20 cellular contexts compared by ENCODE assay signal in the genomic region with DNA sequence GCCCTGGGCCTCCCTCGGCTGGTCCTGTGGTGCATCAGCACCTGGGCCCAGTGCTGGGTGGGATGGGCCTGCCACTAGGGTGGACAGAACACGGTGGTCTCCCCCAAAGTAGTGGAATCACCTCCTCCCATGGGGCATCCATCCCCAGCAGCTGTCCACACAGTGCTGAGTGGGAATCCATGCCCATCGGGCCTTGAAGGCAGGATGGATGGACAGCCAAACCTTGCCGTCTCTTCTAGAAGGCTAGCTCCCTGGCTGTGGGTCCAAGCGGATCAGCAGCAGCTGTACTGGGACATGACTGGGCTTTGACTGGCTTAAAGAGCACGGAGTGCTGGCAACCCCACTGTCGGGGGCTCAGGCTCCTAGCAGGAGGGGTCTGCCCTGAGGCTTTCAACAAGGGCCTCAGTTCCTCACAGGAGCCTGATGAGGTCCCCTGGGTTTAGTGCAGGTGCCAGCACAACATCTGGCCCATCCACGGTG.
A peak's percentile ranks its signal among the peaks of the same experiment; 100 is the strongest.
DNase-seq lines count a peak whose midpoint lies in the region; ATAC-seq and TF ChIP-seq lines count a peak whose summit lies in the region.
"Had no signal": no experiment of that assay in that cellular context is flagged by ENCODE, and none has a peak within 500 bp of the region (broad histone marks: within the 10 kb centered on the region; RNA-seq: fewer than 3 reads in every experiment).

No MANE protein-coding gene starts in this region.

- dilution Hi-C loops in mammary epithelial cell (cut with HindIII; ENCODE audit: low sequenced_read_pairs): no loop called here

- H3K4me2 ChIP-seq in mammary epithelial cell (ENCODE audit: insufficient read depth, low read depth, low read length): no peak overlapping the region

- H3K79me2 ChIP-seq in mammary epithelial cell (ENCODE audit: insufficient read depth, low read length): no peaks in the 10 kb centered on the region

- H3K27me3 ChIP-seq in right lobe of liver (no peaks in the 10 kb centered on the region), mammary epithelial cell (ENCODE audit: insufficient read depth, low read length) (no peaks in the 10 kb centered on the region)
- H3K27me3 ChIP-seq: BLaER1 treated with 17β-estradiol and CSF1 and Interleukin-3, amounts not matched to agents 10 nM and 100 nM; SJSA1 had no signal

- DNase-seq in chondrocyte (ENCODE audit: low spot score) (peak; percentile 62), right lobe of liver (peak in 2 of 3 donors; percentile 9 to 29), sciatic nerve (ENCODE audit: low spot score) (no peak), progenitor cell of endocrine pancreas (ENCODE audit: low spot score, unreplicated experiment) (no peak), mammary epithelial cell (no peak), DMS79 (lab: John Stamatoyannopoulos, UW) (no peak), UCSD-AML1 (lab: John Stamatoyannopoulos, UW; ENCODE audit: unreplicated experiment) (no peak)
- DNase-seq: CD8-positive, alpha-beta T cell; DMS79 treated with DMSO at 0.1 percent for 48 hours; NCI-H1105 treated with DMSO at 0.1 percent for 48 hours; NCI-H1930; NCI-H2107; NCI-H524 treated with DMSO at 0.1 percent for 48 hours; Right ventricle myocardium superior; RPMI8226 had no signal

- H3K27ac Mint-ChIP-seq in chondrocyte (ENCODE audit: unreplicated experiment) (no peak overlapping the region), progenitor cell of endocrine pancreas (no peak overlapping the region)
- H3K27ac Mint-ChIP-seq: CD8-positive, alpha-beta T cell; H9 had no signal

- peaks cover 15% of the 10 kb centered on the region for H3K4me1 Mint-ChIP-seq in chondrocyte (ENCODE audit: low read depth)
- peaks cover 35% of the 10 kb centered on the region for H3K4me1 Mint-ChIP-seq in progenitor cell of endocrine pancreas (ENCODE audit: low read depth)

- TF ChIP-seq CTCF in C4-2B (conservative IDR thresholded peaks at IDR 0.05) (no peak), chondrocyte (IDR thresholded peaks at IDR 0.05) (no peak), right lobe of liver (IDR thresholded peaks at IDR 0.05) (no peak), progenitor cell of endocrine pancreas (IDR thresholded peaks at IDR 0.05; ENCODE audit: unreplicated experiment) (no peak), mammary epithelial cell (conservative IDR thresholded peaks at IDR 0.05 in 1 of 2, IDR thresholded peaks at IDR 0.05 in 1 of 2; ENCODE audit: extremely low read depth in 1 of 2, insufficient read depth in 1 of 2, low read depth in 1 of 2, low read length in 2 of 2) (no peak)

- TF ChIP-seq POLR2A in right lobe of liver (IDR thresholded peaks at IDR 0.05): no peak

- H3K27ac ChIP-seq in C4-2B (peak overlapping the region; percentile 57), right lobe of liver (no peak overlapping the region), mammary epithelial cell (ENCODE audit: insufficient read depth, low read depth, low read length) (no peak overlapping the region)
- H3K27ac ChIP-seq: BLaER1 treated with 17β-estradiol and CSF1 and Interleukin-3, amounts not matched to agents 10 nM and 100 nM; GM23248; SJSA1 had no signal

- ATAC-seq in right lobe of liver (peak in 1 of 4 donors; percentile 12), sciatic nerve (peak; percentile 10)
- ATAC-seq: CD8-positive, alpha-beta T cell had no signal

- in situ Hi-C loops in mammary epithelial cell (cut with MboI; ENCODE audit: low sequenced_read_pairs in 2 of 2): no loop called here

- no peak overlapping the region for H3K4me3 Mint-ChIP-seq in chondrocyte (ENCODE audit: unreplicated experiment)
- no peak overlapping the region for H3K4me3 Mint-ChIP-seq in progenitor cell of endocrine pancreas (ENCODE audit: low read depth)
- H3K4me3 Mint-ChIP-seq: CD8-positive, alpha-beta T cell; H9 had no signal

- H3K27me3 Mint-ChIP-seq in chondrocyte (ENCODE audit: low read depth) (no peaks in the 10 kb centered on the region), progenitor cell of endocrine pancreas (peaks cover 3% of the 10 kb centered on the region)

- H3K36me3 Mint-ChIP-seq in chondrocyte (ENCODE audit: low read depth): peaks cover 1% of the 10 kb centered on the region
- H3K36me3 Mint-ChIP-seq in progenitor cell of endocrine pancreas (ENCODE audit: insufficient read depth): peaks cover 2% of the 10 kb centered on the region

- H3K9me3 Mint-ChIP-seq in chondrocyte (ENCODE audit: low read depth): no peaks in the 10 kb centered on the region
- H3K9me3 Mint-ChIP-seq in progenitor cell of endocrine pancreas (ENCODE audit: low read depth): no peaks in the 10 kb centered on the region
- H3K9me3 Mint-ChIP-seq: CD8-positive, alpha-beta T cell; H9 had no signal

- CTCF ChIA-PET in mammary epithelial cell (lab: Charles Lee; ENCODE audit: low non-redundant PET): no interaction called here

- intact Hi-C loops in right lobe of liver (cut with DNase I) (no loop called here), sciatic nerve (cut with DNase I) (no loop called here), mammary epithelial cell (cut with micrococcal nuclease) (no loop called here)

- H2AFZ ChIP-seq in mammary epithelial cell (ENCODE audit: low read depth, low read length): no peak overlapping the region
- H2AFZ ChIP-seq: GM23248 had no signal

- no peaks in the 10 kb centered on the region for H3K4me1 ChIP-seq in right lobe of liver
- H3K4me1 ChIP-seq in mammary epithelial cell (ENCODE audit: insufficient read depth, low read length): peaks cover 14% of the 10 kb centered on the region

- no TSS peak for BruUV-seq in mammary epithelial cell (replicated peaks; lab: Mats Ljungman, UMichigan)

- no peaks in the 10 kb centered on the region for H3K9me3 ChIP-seq in right lobe of liver
- H3K9me3 ChIP-seq in mammary epithelial cell (replicated peaks; ENCODE audit: insufficient read depth, low read length): no peaks in the 10 kb centered on the region
- H3K9me3 ChIP-seq: BLaER1 treated with 17β-estradiol and CSF1 and Interleukin-3, amounts not matched to agents 10 nM and 100 nM; SJSA1 had no signal

- H3K36me3 ChIP-seq in right lobe of liver (peaks cover 0 to 9% (median 3%) of the 10 kb centered on the region in 4 donors), mammary epithelial cell (ENCODE audit: insufficient read depth, low read length) (no peaks in the 10 kb centered on the region)
- H3K36me3 ChIP-seq: SJSA1 had no signal

- no peaks in the 10 kb centered on the region for H4K20me1 ChIP-seq in mammary epithelial cell (ENCODE audit: insufficient read depth, low read length)

- no peak overlapping the region for H3K4me3 ChIP-seq in right lobe of liver
- H3K4me3 ChIP-seq in mammary epithelial cell (replicated peaks in 1 of 3; ENCODE audit: insufficient read depth in 1 of 3, low read depth in 2 of 3, low read length in 3 of 3): no peak overlapping the region
- H3K4me3 ChIP-seq: BLaER1 treated with 17β-estradiol and CSF1 and Interleukin-3, amounts not matched to agents 10 nM and 100 nM; GM23248; SJSA1 had no signal

- H3K9ac ChIP-seq in mammary epithelial cell (ENCODE audit: insufficient read depth, low read length): no peak overlapping the region
- H3K9ac ChIP-seq: BLaER1 treated with 17β-estradiol and CSF1 and Interleukin-3, amounts not matched to agents 10 nM and 100 nM; GM23248 had no signal

- 100% methylated on average over 1 of the region's 8 CpGs for WGBS in right lobe of liver (ENCODE audit: insufficient coverage, low coverage, low lambda C conversion rate, missing lambda C conversion rate)
- 100% methylated on average over 5 of the region's 8 CpGs for WGBS in mammary epithelial cell (ENCODE audit: low coverage, missing lambda C conversion rate)

Comparison
In these comparisons a context has a peak if more than half of its experiments do, and no peak if none do; other contexts are left out.
1. DNase-seq: peak in chondrocyte (single experiment) and right lobe of liver (2 of 3); none in sciatic nerve (single experiment), progenitor cell of endocrine pancreas (single experiment), mammary epithelial cell (single experiment), DMS79 (single experiment) and UCSD-AML1 (single experiment).